ENCODE assay signal across 9 cellular contexts in genomic region chr22:32823024-32823730, GRCh38. TPM values are rescaled to one million over a fixed set of nuclear protein-coding genes. Genes with fewer than 3 reads are reported as not detected.
DNase-seq lines count a peak whose midpoint lies in the region; ATAC-seq and TF ChIP-seq lines count a peak whose summit lies in the region.
"Had no signal": no experiment of that assay in that cellular context is flagged by ENCODE, and none has a peak within 500 bp of the region (broad histone marks: within the 10 kb centered on the region; RNA-seq: fewer than 3 reads in every experiment).

No MANE protein-coding gene starts in this region.

- no peak overlapping the region for H3K4me3 ChIP-seq in A673 (ENCODE audit: low read depth, low read length, poor library complexity, severe bottlenecking)
- H3K4me3 ChIP-seq in MG63: no peak overlapping the region

- H3K9me3 ChIP-seq in A673 (ENCODE audit: low read depth, low read length, poor library complexity, severe bottlenecking) (no peaks in the 10 kb centered on the region), MG63 (no peaks in the 10 kb centered on the region)

- ATAC-seq in GM21528 (IDR thresholded peaks at IDR 0.05; ENCODE audit: low FRiP score, unreplicated experiment) (no peak), GM21367 (IDR thresholded peaks at IDR 0.05; ENCODE audit: unreplicated experiment) (no peak), HG02623 (IDR thresholded peaks at IDR 0.05; ENCODE audit: unreplicated experiment) (no peak)

- no TSS peak for BruUV-seq in A673 (replicated peaks; lab: Mats Ljungman, UMichigan)

- intact Hi-C loops in A673 (cut with micrococcal nuclease; ENCODE audit: unreplicated experiment): no loop called here

- peak; percentile 52 for TF ChIP-seq CTCF in A673 (conservative IDR thresholded peaks at IDR 0.05; ENCODE audit: low read depth, low read length)
- TF ChIP-seq CTCF in GM12873 (IDR thresholded peaks at IDR 0.05; ENCODE audit: insufficient read depth, low read depth, low read length, missing control alignments): peak; percentile 64

- POLR2A ChIA-PET in A673 (lab: Charles Lee; ENCODE audit: low non-redundant PET): no interaction called here

- peak; percentile 16 for DNase-seq in A673 (ENCODE audit: low spot score)
- peak; percentile 66 for DNase-seq in SK-N-DZ (ENCODE audit: low spot score)
- DNase-seq in iPS DF 19.7 (ENCODE audit: low read depth, low spot score): peak; percentile 61
- no peak for DNase-seq in MG63

- CTCF ChIA-PET in A673 (lab: Charles Lee): interaction anchor here (0.6 kb wide), 1 partner anchor 13 kb away, joined by 6 read pairs; no protein-coding TSS in a partner anchor

- no peaks in the 10 kb centered on the region for H3K36me3 ChIP-seq in A673 (ENCODE audit: insufficient read depth, low read length, poor library complexity, severe bottlenecking)
- 0 out of 2 replicates have a peak, but pooled peaks cover 2% of the 10 kb centered on the region for H3K36me3 ChIP-seq in MG63

- H3K27me3 ChIP-seq in A673 (replicated peaks; ENCODE audit: insufficient read depth, low read depth, low read length, poor library complexity) (no peaks in the 10 kb centered on the region), MG63 (no peaks in the 10 kb centered on the region)

- H3K4me1 ChIP-seq in A673 (ENCODE audit: insufficient read depth, low read length, poor library complexity, severe bottlenecking): no peaks in the 10 kb centered on the region

- no peak overlapping the region for H3K27ac ChIP-seq in A673 (ENCODE audit: low read depth, low read length, poor library complexity, severe bottlenecking)

RNA-seq across cellular contexts. Expression of gene TIMP3, which starts 21.7 kb away (rescaled TPM):
- total RNA-seq in A673 (2021): 13.7 and 14.1 TPM in 2 replicates
- not detected in 2 replicates for polyA plus RNA-seq in SK-N-DZ (2014; cell fraction: cytosol; rRNA removed)
- polyA plus RNA-seq in SK-N-DZ (2014; cell fraction: nucleus; rRNA removed): 0.09 TPM in 1 of 2 replicates, not detected in the other
- total RNA-seq in MG63 (2014; rRNA removed; shearing (Covaris generic); ENCODE audit: low replicate concordance): 63.3 and 67.5 TPM in 2 replicates
- total RNA-seq: T-helper 1 cell treated with Interleukin-12 subunit alpha and Interleukin-12 subunit beta and Interleukin-4 antibody, amounts not matched to agents 30 ng/mL and 1 ng/mL, for 36 hours had no signal
